Comparison of ENCODE assay signal across 10 cellular contexts in genomic region chr5:124951676-124952075, GRCh38.
A peak's percentile ranks its signal among the peaks of the same experiment; 100 is the strongest.
DNase-seq lines count a peak whose midpoint lies in the region; ATAC-seq, FAIRE-seq and TF ChIP-seq lines count a peak whose summit lies in the region.
"Had no signal": no experiment of that assay in that cellular context is flagged by ENCODE, and none has a peak within 500 bp of the region (broad histone marks: within the 10 kb centered on the region; RNA-seq: fewer than 3 reads in every experiment).

No MANE protein-coding gene starts in this region.

- ATAC-seq in GM21360 (IDR thresholded peaks at IDR 0.05; ENCODE audit: unreplicated experiment) (peak; percentile 52), HG03066 (IDR thresholded peaks at IDR 0.05; ENCODE audit: low read depth, unreplicated experiment) (peak; percentile 63), Right ventricle myocardium inferior (no peak)

- H3K4me1 Mint-ChIP-seq in activated T-helper 1 cell treated with anti-CD3 and anti-CD28 coated beads, Interleukin-12 subunit alpha, Interleukin-12 subunit beta, Interleukin-2, Interleukin-4 antibody, amounts not matched to agents 30 ng/mL and 10 ng/mL and 1 ng/mL, durations not matched to agents 14 hours and 24 hours and 36 hours (ENCODE audit: low read depth): no peaks in the 10 kb centered on the region

- no peaks in the 10 kb centered on the region for H3K36me3 Mint-ChIP-seq in activated T-helper 1 cell treated with anti-CD3 and anti-CD28 coated beads, Interleukin-12 subunit alpha, Interleukin-12 subunit beta, Interleukin-2, Interleukin-4 antibody, amounts not matched to agents 30 ng/mL and 10 ng/mL and 1 ng/mL, durations not matched to agents 14 hours and 24 hours and 36 hours (ENCODE audit: low read depth)

- peak; percentile 91 for FAIRE-seq in GM12892 (lab: Jason Lieb, UNC)
- FAIRE-seq: bronchial epithelial cell had no signal

- intact Hi-C loops in activated T-helper 1 cell treated with anti-CD3 and anti-CD28 coated beads, Interleukin-12 subunit alpha, Interleukin-12 subunit beta, Interleukin-2, Interleukin-4 antibody, amounts not matched to agents 30 ng/mL and 10 ng/mL and 1 ng/mL, durations not matched to agents 14 hours and 24 hours and 36 hours (cut with micrococcal nuclease): no loop called here
- intact Hi-C loops in Right ventricle myocardium inferior (cut with DNase I): no loop called here

- no peaks in the 10 kb centered on the region for H3K27me3 Mint-ChIP-seq in activated T-helper 1 cell treated with anti-CD3 and anti-CD28 coated beads, Interleukin-12 subunit alpha, Interleukin-12 subunit beta, Interleukin-2, Interleukin-4 antibody, amounts not matched to agents 30 ng/mL and 10 ng/mL and 1 ng/mL, durations not matched to agents 14 hours and 24 hours and 36 hours (ENCODE audit: insufficient read depth)
- H3K27me3 Mint-ChIP-seq: CD4-positive, alpha-beta T cell had no signal

- H3K4me3 Mint-ChIP-seq in activated T-helper 1 cell treated with anti-CD3 and anti-CD28 coated beads, Interleukin-12 subunit alpha, Interleukin-12 subunit beta, Interleukin-2, Interleukin-4 antibody, amounts not matched to agents 30 ng/mL and 10 ng/mL and 1 ng/mL, durations not matched to agents 14 hours and 24 hours and 36 hours: no peak overlapping the region
- H3K4me3 Mint-ChIP-seq: CD4-positive, alpha-beta T cell had no signal

- peaks cover 12% of the 10 kb centered on the region for H3K9me3 Mint-ChIP-seq in activated T-helper 1 cell treated with anti-CD3 and anti-CD28 coated beads, Interleukin-12 subunit alpha, Interleukin-12 subunit beta, Interleukin-2, Interleukin-4 antibody, amounts not matched to agents 30 ng/mL and 10 ng/mL and 1 ng/mL, durations not matched to agents 14 hours and 24 hours and 36 hours

- no peak overlapping the region for H3K27ac Mint-ChIP-seq in activated T-helper 1 cell treated with anti-CD3 and anti-CD28 coated beads, Interleukin-12 subunit alpha, Interleukin-12 subunit beta, Interleukin-2, Interleukin-4 antibody, amounts not matched to agents 30 ng/mL and 10 ng/mL and 1 ng/mL, durations not matched to agents 14 hours and 24 hours and 36 hours
- H3K27ac Mint-ChIP-seq: CD4-positive, alpha-beta T cell had no signal

- DNase-seq in GM12892 (ENCODE audit: insufficient read length) (no peak), DMS153 (lab: John Stamatoyannopoulos, UW) (no peak), Right ventricle myocardium inferior (ENCODE audit: missing footprints) (no peak)
- DNase-seq in activated T-helper 1 cell treated with anti-CD3 and anti-CD28 coated beads, Interleukin-12 subunit alpha, Interleukin-12 subunit beta, Interleukin-2, Interleukin-4 antibody, amounts not matched to agents 30 ng/mL and 10 ng/mL and 1 ng/mL, durations not matched to agents 14 hours and 24 hours and 36 hours (ENCODE audit: low spot score): no peak
- DNase-seq in activated naive CD4-positive, alpha-beta T cell (lab: John Stamatoyannopoulos, UW): no peak
- DNase-seq: CD4-positive, alpha-beta T cell had no signal

- peak; percentile 60 for TF ChIP-seq POLR2A in GM12892 (IDR thresholded peaks at IDR 0.05; ENCODE audit: low read depth, low read length)
- peak; percentile 36; the same call in 1 of the 2 replicates for TF ChIP-seq POLR2A in Raji (IDR thresholded peaks at IDR 0.05; ENCODE audit: insufficient read depth, low read depth, low read length)
